1 cellular context compared by ENCODE assay signal in genomic region chr1:48610628-48611542, GRCh38.
TF ChIP-seq lines count a peak whose summit lies in the region.

No MANE protein-coding gene starts in this region.

TF ChIP-seq in SK-N-SH, 30 proteins besides CTCF, POLR2A, EP300 and RAD21 (continued from another document):
- TF ChIP-seq CHD2 (IDR thresholded peaks at IDR 0.05; ENCODE audit: low read length, partially characterized antibody), result no peak
- no peak for TF ChIP-seq RFX5 (IDR thresholded peaks at IDR 0.05; ENCODE audit: low read length)
- no peak for TF ChIP-seq NRF1 (IDR thresholded peaks at IDR 0.05; ENCODE audit: low read depth, low read length)
- TF ChIP-seq PBX3 (IDR thresholded peaks at IDR 0.05), result no peak
- TF ChIP-seq FOSL2 (IDR thresholded peaks at IDR 0.05; ENCODE audit: borderline replicate concordance, low read depth), result no peak
- no peak for TF ChIP-seq ELF1 (IDR thresholded peaks at IDR 0.05)
